Comparison of ENCODE assay signal across 11 cellular contexts in genomic region chr15:48992545-48992944, GRCh38. TPM values are rescaled to one million over a fixed set of nuclear protein-coding genes. Genes with fewer than 3 reads are reported as not detected.
DNase-seq lines count a peak whose midpoint lies in the region; ATAC-seq and TF ChIP-seq lines count a peak whose summit lies in the region.
"Had no signal": no experiment of that assay in that cellular context is flagged by ENCODE, and none has a peak within 500 bp of the region (broad histone marks: within the 10 kb centered on the region; RNA-seq: fewer than 3 reads in every experiment).

No MANE protein-coding gene starts in this region.

- ATAC-seq in GM18505 (IDR thresholded peaks at IDR 0.05; ENCODE audit: unreplicated experiment) = peak; percentile 90
- peak; percentile 95 for ATAC-seq in GM21723 (IDR thresholded peaks at IDR 0.05; ENCODE audit: unreplicated experiment)
- peak; percentile 93 for ATAC-seq in HG03520 (IDR thresholded peaks at IDR 0.05; ENCODE audit: unreplicated experiment)
- ATAC-seq in HG02840 (IDR thresholded peaks at IDR 0.05; ENCODE audit: low FRiP score, unreplicated experiment) = no peak

- DNase-seq in activated CD4-positive, alpha-beta T cell treated with anti-CD3 and anti-CD28 coated beads for 4 hours = no peak
- DNase-seq in NCI-H2107 treated with DMSO at 0.1 percent for 48 hours (lab: John Stamatoyannopoulos, UW; ENCODE audit: unreplicated experiment) (no peak), adrenal gland (no peak)
- DNase-seq: activated CD4-positive, alpha-beta T cell treated with anti-CD3 and anti-CD28 coated beads, Interleukin-2, amount 50 U/mL, for 48 hours; CD4-positive, alpha-beta memory T cell; midbrain had no signal

- intact Hi-C loops in adrenal gland (cut with DNase I) = no loop called here

- peak overlapping the region; percentile 16 for H3K27ac ChIP-seq in cingulate gyrus (ENCODE audit: low read depth, low read length)
- H3K27ac ChIP-seq in adrenal gland = no peak overlapping the region

- TF ChIP-seq POLR2A in GM18505 (IDR thresholded peaks at IDR 0.05; ENCODE audit: borderline replicate concordance, extremely low read depth, insufficient read depth, insufficient read length) (no peak), adrenal gland (IDR thresholded peaks at IDR 0.05) (no peak)

- peaks cover 0 to 32% of the 10 kb centered on the region in 2 donors for H3K36me3 ChIP-seq in adrenal gland (replicated peaks in 1 of 2)

- no peaks in the 10 kb centered on the region for H3K4me1 ChIP-seq in adrenal gland (replicated peaks in 1 of 2)

- 88 to 100% (median 92%) methylated on average over 1 of the region's 1 CpG for WGBS in adrenal gland, 4 donors

- no peaks in the 10 kb centered on the region for H3K9me3 ChIP-seq in adrenal gland (replicated peaks in 1 of 3)

- TF ChIP-seq CTCF in adrenal gland (IDR thresholded peaks at IDR 0.05) = no peak

- no peaks in the 10 kb centered on the region for H3K27me3 ChIP-seq in adrenal gland

- H3K4me3 ChIP-seq in adrenal gland = no peak overlapping the region

RNA-seq across cellular contexts. Expression of gene SHC4, which starts 28.8 kb away (rescaled TPM):
- total RNA-seq in adrenal gland = 1 to 10 TPM in 3 of 8 donors, under 1 TPM in 5; 0.42 to 1.8 (median 0.77) TPM
- polyA plus RNA-seq in adrenal gland = 1 to 10 TPM in 2 of 3 donors, under 1 TPM in 1; 0.40 to 1.4 (median 1.0) TPM
- polyA plus RNA-seq: CD4-positive, alpha-beta memory T cell had no signal

RNA-seq across cellular contexts. Expression of gene SECISBP2L, which starts 53.7 kb away (rescaled TPM):
- total RNA-seq in adrenal gland = 10 to 100 TPM; 24.9 to 99.2 (median 44.2) TPM
- polyA plus RNA-seq in adrenal gland = 10 to 100 TPM in 2 of 3 donors, 1 to 10 TPM in 1; 9.1 to 65.9 (median 12.8) TPM
